1 cellular context compared by ENCODE assay signal in genomic region chr1:232600430-232601258, GRCh38.
TF ChIP-seq lines count a peak whose summit lies in the region.

No MANE protein-coding gene starts in this region.

TF ChIP-seq in HEK293, 187 proteins besides CTCF, POLR2A, EP300 and RAD21 (continued from another document):
- peak; percentile 45; the same call in 1 of the 2 replicates for TF ChIP-seq ZNF280D (tag by site-specific recombination; IDR thresholded peaks at IDR 0.05)
- TF ChIP-seq ZNF660 (tag by site-specific recombination; IDR thresholded peaks at IDR 0.05), result peak; percentile 71
- TF ChIP-seq ZNF10 (tag by site-specific recombination; IDR thresholded peaks at IDR 0.05), result peak; percentile 68; the same call in 1 of the 2 replicates
- no peak for TF ChIP-seq ZNF266 (tag by site-specific recombination; IDR thresholded peaks at IDR 0.05; ENCODE audit: low read depth)
- peak; percentile 89 for TF ChIP-seq ATF2 (tag by site-specific recombination; IDR thresholded peaks at IDR 0.05; ENCODE audit: low read depth)
- TF ChIP-seq, protein P1, sequence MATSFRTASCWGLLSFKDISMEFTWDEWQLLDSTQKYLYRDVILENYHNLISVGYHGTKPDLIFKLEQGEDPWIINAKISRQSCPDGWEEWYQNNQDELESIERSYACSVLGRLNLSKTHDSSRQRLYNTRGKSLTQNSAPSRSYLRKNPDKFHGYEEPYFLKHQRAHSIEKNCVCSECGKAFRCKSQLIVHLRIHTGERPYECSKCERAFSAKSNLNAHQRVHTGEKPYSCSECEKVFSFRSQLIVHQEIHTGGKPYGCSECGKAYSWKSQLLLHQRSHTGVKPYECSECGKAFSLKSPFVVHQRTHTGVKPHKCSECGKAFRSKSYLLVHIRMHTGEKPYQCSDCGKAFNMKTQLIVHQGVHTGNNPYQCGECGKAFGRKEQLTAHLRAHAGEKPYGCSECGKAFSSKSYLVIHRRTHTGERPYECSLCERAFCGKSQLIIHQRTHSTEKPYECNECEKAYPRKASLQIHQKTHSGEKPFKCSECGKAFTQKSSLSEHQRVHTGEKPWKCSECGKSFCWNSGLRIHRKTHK (tag by site-specific recombination; IDR thresholded peaks at IDR 0.05), result no peak
- TF ChIP-seq BCL11A (tag by site-specific recombination; IDR thresholded peaks at IDR 0.05; ENCODE audit: low read depth), result no peak
- no peak for TF ChIP-seq ZNF701 (tag by site-specific recombination; IDR thresholded peaks at IDR 0.05)
- TF ChIP-seq ZNF184 (tag by site-specific recombination; IDR thresholded peaks at IDR 0.05), result 0 out of 2 replicates have a peak, but pooled peaks have one; percentile 9
- peak; percentile 26; the same call in 1 of the 2 replicates for TF ChIP-seq ZNF121 (tag by site-specific recombination; IDR thresholded peaks at IDR 0.05)
- no peak for TF ChIP-seq ZNF140 (tag by site-specific recombination; IDR thresholded peaks at IDR 0.05)
- TF ChIP-seq ZNF621 (tag by site-specific recombination; IDR thresholded peaks at IDR 0.05), result no peak
- TF ChIP-seq ZNF692 (tag by site-specific recombination; IDR thresholded peaks at IDR 0.05), result peak; percentile 70
- peak; percentile 86 for TF ChIP-seq PRDM1 (tag by site-specific recombination; IDR thresholded peaks at IDR 0.05)
- peak; percentile 35; the same call in 1 of the 2 replicates for TF ChIP-seq ZNF341 (tag by site-specific recombination; IDR thresholded peaks at IDR 0.05; ENCODE audit: low read depth)
- no peak for TF ChIP-seq ZNF76 (tag by site-specific recombination; IDR thresholded peaks at IDR 0.05; ENCODE audit: borderline replicate concordance, low read depth)
- TF ChIP-seq, protein P2, sequence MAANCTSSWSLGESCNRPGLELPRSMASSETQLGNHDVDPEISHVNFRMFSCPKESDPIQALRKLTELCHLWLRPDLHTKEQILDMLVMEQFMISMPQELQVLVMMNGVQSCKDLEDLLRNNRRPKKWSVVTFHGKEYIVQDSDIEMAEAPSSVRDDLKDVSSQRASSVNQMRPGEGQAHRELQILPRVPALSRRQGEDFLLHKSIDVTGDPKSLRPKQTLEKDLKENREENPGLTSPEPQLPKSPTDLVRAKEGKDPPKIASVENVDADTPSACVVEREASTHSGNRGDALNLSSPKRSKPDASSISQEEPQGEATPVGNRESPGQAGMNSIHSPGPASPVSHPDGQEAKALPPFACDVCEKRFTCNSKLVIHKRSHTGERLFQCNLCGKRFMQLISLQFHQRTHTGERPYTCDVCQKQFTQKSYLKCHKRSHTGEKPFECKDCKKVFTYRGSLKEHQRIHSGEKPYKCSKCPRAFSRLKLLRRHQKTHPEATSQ (tag by site-specific recombination; IDR thresholded peaks at IDR 0.05), result no peak
- TF ChIP-seq ZNF174 (tag by site-specific recombination; IDR thresholded peaks at IDR 0.05), result no peak
- no peak for TF ChIP-seq ZNF274 (IDR thresholded peaks at IDR 0.05; ENCODE audit: low read length)
- TF ChIP-seq ZNF274 (tag by site-specific recombination; IDR thresholded peaks at IDR 0.05; ENCODE audit: borderline replicate concordance), result no peak
- TF ChIP-seq EGR2 (tag by site-specific recombination; IDR thresholded peaks at IDR 0.05; ENCODE audit: low read depth), result no peak
- no peak for TF ChIP-seq YY2 (tag by site-specific recombination; IDR thresholded peaks at IDR 0.05)
- no peak for TF ChIP-seq ZNF292 (tag by site-specific recombination; IDR thresholded peaks at IDR 0.05; ENCODE audit: borderline replicate concordance, low read depth)
- no peak for TF ChIP-seq SALL2 (tag by site-specific recombination; IDR thresholded peaks at IDR 0.05; ENCODE audit: borderline replicate concordance)
- TF ChIP-seq ZNF416 (tag by site-specific recombination; IDR thresholded peaks at IDR 0.05), result no peak
- TF ChIP-seq SCRT1 (tag by site-specific recombination; IDR thresholded peaks at IDR 0.05; ENCODE audit: borderline replicate concordance), result peak; percentile 66; the same call in 1 of the 2 replicates
- no peak for TF ChIP-seq ZNF133 (tag by site-specific recombination; IDR thresholded peaks at IDR 0.05)
- peak; percentile 90 for TF ChIP-seq ZNF561 (tag by site-specific recombination; IDR thresholded peaks at IDR 0.05; ENCODE audit: borderline replicate concordance)
- no peak for TF ChIP-seq ZNF626 (tag by site-specific recombination; IDR thresholded peaks at IDR 0.05)
- TF ChIP-seq ZNF555 (tag by site-specific recombination; conservative IDR thresholded peaks at IDR 0.05), result no peak
- TF ChIP-seq ZNF211 (tag by site-specific recombination; IDR thresholded peaks at IDR 0.05; ENCODE audit: low read depth), result 0 out of 2 replicates have a peak, but pooled peaks have one; percentile 6
- TF ChIP-seq ZBTB10 (tag by site-specific recombination; IDR thresholded peaks at IDR 0.05), result no peak
- TF ChIP-seq ZNF169 (tag by site-specific recombination; IDR thresholded peaks at IDR 0.05), result no peak
- TF ChIP-seq, protein P3, sequence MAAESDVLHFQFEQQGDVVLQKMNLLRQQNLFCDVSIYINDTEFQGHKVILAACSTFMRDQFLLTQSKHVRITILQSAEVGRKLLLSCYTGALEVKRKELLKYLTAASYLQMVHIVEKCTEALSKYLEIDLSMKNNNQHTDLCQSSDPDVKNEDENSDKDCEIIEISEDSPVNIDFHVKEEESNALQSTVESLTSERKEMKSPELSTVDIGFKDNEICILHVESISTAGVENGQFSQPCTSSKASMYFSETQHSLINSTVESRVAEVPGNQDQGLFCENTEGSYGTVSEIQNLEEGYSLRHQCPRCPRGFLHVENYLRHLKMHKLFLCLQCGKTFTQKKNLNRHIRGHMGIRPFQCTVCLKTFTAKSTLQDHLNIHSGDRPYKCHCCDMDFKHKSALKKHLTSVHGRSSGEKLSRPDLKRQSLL (tag by site-specific recombination; IDR thresholded peaks at IDR 0.05), result no peak
- peak; percentile 80; the same call in 1 of the 2 replicates for TF ChIP-seq ZNF24 (tag by site-specific recombination; IDR thresholded peaks at IDR 0.05)
- no peak for TF ChIP-seq ZFP41 (tag by site-specific recombination; IDR thresholded peaks at IDR 0.05; ENCODE audit: borderline replicate concordance)
- TF ChIP-seq ZBTB17 (tag by site-specific recombination; IDR thresholded peaks at IDR 0.05), result no peak; the same call in none of the 2 replicates
- no peak for TF ChIP-seq ZNF426 (tag by site-specific recombination; IDR thresholded peaks at IDR 0.05)
- TF ChIP-seq, protein P4, sequence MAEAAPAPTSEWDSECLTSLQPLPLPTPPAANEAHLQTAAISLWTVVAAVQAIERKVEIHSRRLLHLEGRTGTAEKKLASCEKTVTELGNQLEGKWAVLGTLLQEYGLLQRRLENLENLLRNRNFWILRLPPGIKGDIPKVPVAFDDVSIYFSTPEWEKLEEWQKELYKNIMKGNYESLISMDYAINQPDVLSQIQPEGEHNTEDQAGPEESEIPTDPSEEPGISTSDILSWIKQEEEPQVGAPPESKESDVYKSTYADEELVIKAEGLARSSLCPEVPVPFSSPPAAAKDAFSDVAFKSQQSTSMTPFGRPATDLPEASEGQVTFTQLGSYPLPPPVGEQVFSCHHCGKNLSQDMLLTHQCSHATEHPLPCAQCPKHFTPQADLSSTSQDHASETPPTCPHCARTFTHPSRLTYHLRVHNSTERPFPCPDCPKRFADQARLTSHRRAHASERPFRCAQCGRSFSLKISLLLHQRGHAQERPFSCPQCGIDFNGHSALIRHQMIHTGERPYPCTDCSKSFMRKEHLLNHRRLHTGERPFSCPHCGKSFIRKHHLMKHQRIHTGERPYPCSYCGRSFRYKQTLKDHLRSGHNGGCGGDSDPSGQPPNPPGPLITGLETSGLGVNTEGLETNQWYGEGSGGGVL (tag by site-specific recombination; IDR thresholded peaks at IDR 0.05), result peak; percentile 51; the same call in 1 of the 2 replicates
- no peak for TF ChIP-seq ZNF202 (tag by site-specific recombination; IDR thresholded peaks at IDR 0.05; ENCODE audit: borderline replicate concordance)
- no peak for TF ChIP-seq ZNF624 (tag by site-specific recombination; IDR thresholded peaks at IDR 0.05)
- 0 out of 2 replicates have a peak, but pooled peaks have one; percentile 38 for TF ChIP-seq ZNF558 (tag by site-specific recombination; IDR thresholded peaks at IDR 0.05)
